ENCODE assay signal across 8 cellular contexts in the genomic region with DNA sequence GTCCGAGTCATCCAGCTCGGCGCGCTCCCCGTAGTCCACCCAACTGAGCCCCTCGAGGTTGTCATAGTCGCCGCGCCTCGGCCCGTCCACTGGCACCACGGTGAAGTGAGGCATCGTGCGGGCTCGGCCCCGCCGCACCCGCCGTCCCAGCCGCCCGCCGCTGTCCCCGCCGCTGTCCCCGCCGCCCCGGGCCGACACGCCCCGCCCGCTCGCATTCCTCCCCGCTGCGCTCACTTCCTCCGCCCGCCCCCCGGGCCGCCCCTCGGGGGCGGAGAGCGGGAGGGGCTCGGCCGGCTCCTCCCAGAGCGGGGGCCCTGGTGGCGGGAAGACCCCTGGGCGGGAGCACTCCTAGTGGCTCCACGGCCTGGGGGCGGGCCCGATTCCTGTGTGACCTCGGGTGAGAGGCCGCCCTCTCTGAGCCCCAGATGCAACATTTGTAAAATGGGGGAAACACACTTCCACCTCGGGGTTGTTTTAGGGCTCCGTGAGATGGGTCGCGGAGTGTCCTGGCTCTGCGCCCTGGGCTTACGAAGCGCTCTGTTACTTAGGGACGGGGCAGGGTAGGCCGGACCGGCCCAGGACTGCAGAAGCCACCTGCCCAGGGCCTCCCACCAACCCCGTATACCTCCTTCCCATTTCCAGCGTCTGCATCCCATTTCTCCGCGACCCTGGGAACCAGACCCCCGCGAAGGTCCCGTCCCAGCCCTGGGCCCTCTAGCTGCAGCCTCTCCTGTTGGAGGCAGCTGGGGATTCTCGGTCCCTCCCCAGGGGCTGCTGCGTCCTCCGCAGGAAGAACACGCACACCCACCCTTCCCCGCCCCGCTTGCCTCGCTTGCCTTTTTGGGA. TPM values are rescaled to one million over a fixed set of nuclear protein-coding genes. Genes with fewer than 3 reads are reported as not detected.
DNase-seq lines count a peak whose midpoint lies in the region; ATAC-seq and TF ChIP-seq lines count a peak whose summit lies in the region.

Gene SLC12A4 (minus strand): TSS at position 198 of the 846 bp plus-strand sequence. CDS start 84 bp downstream, at position 114.

- H3K4me1 Mint-ChIP-seq in Calu3 (ENCODE audit: low read depth, unreplicated experiment) (peaks cover 23% of the 10 kb centered on the region), progenitor cell of endocrine pancreas (ENCODE audit: low read depth) (peaks cover 29% of the 10 kb centered on the region)

- H3K27me3 Mint-ChIP-seq in Calu3 (ENCODE audit: unreplicated experiment) (no peaks in the 10 kb centered on the region), progenitor cell of endocrine pancreas (no peaks in the 10 kb centered on the region)

- H2BK20ac ChIP-seq in IMR-90 (ENCODE audit: low read depth, low read length): no peak within 1 kb of the TSS; the same call in 1 of the 2 replicates

- H3K27ac ChIP-seq in IMR-90 (ENCODE audit: insufficient read depth, low read length) (peak within 1 kb of the TSS; percentile 99), adipose tissue (ENCODE audit: low read depth, low read length) (peak within 1 kb of the TSS; percentile 84), heart left ventricle (peak within 1 kb of the TSS; percentile 95 to 100 (median 99))

- peak within 1 kb of the TSS; percentile 95; the same call in 1 of the 3 replicates for H2BK15ac ChIP-seq in IMR-90 (ENCODE audit: low read depth, low read length)

- peak within 1 kb of the TSS; percentile 99 for H2AK5ac ChIP-seq in IMR-90 (ENCODE audit: low read depth, low read length)

- H3K36me3 ChIP-seq in IMR-90 (ENCODE audit: control insufficient read depth, insufficient read depth, low read length) (peaks cover 9% of the 10 kb centered on the region), heart left ventricle (peaks cover 0 to 15% (median 0%) of the 10 kb centered on the region in 9 donors)

- intact Hi-C loops in Calu3 (cut with micrococcal nuclease; ENCODE audit: unreplicated experiment) (no loop called here), IMR-90 (cut with micrococcal nuclease) (loop anchor here (10.0 kb wide), 1 partner anchor 256 kb away; no protein-coding TSS in a partner anchor), heart left ventricle (cut with DNase I) (loop anchor here in 2 of 10 donors (1.0 to 10.0 kb wide), 2 partner anchors 33 to 266 kb away; partner anchors contain the start of gene ESRP2 (in 1 of the 2))
- intact Hi-C loops in T-helper 1 cell treated with Interleukin-12 subunit alpha and Interleukin-12 subunit beta and Interleukin-4 antibody, amounts not matched to agents 30 ng/mL and 1 ng/mL, for 36 hours (cut with micrococcal nuclease): loop anchor here (1.0 kb wide), 7 partner anchors 15 to 406 kb away; partner anchors contain the start of genes CTCF, DDX28, DUS2 and PSKH1

- peak within 1 kb of the TSS; percentile 81 for H2BK120ac ChIP-seq in IMR-90 (ENCODE audit: low read depth, low read length)

- peak within 1 kb of the TSS; percentile 93 to 96 for H4K8ac ChIP-seq in IMR-90 (ENCODE audit: low read depth in 2 of 2, low read length in 2 of 2)

- peak within 1 kb of the TSS; percentile 95 for H4K91ac ChIP-seq in IMR-90 (ENCODE audit: insufficient read depth, low read depth, low read length)

- H3K27me3 ChIP-seq in IMR-90 (ENCODE audit: control insufficient read depth, insufficient read depth, low read length) (no peaks in the 10 kb centered on the region), heart left ventricle (no peaks in the 10 kb centered on the region)

- ATAC-seq in GM21515 (IDR thresholded peaks at IDR 0.05; ENCODE audit: unreplicated experiment) (peak; percentile 72), IMR-90 (ENCODE audit: low read depth) (peak; percentile 85), heart left ventricle (peak; percentile 84 to 91 (median 90))

- POLR2A ChIA-PET in IMR-90 (lab: Charles Lee; ENCODE audit: unreplicated experiment): no interaction called here

- in situ Hi-C loops in IMR-90 (cut with MboI; ENCODE audit: low sequenced_read_pairs): no loop called here

- H4K20me1 ChIP-seq in IMR-90 (ENCODE audit: insufficient read depth, low read length): peaks cover 40% of the 10 kb centered on the region

- H3K9me1 ChIP-seq in IMR-90 (ENCODE audit: insufficient read depth, low read length): peaks cover 35% of the 10 kb centered on the region

- CTCF ChIA-PET in Calu3 (lab: Charles Lee): interaction anchor here (0.6 kb wide), 1 partner anchor 12 kb away, joined by 3 read pairs; no protein-coding TSS in a partner anchor
- CTCF ChIA-PET in IMR-90 (lab: Yijun Ruan, JAX): no interaction called here

- peak within 1 kb of the TSS; percentile 96 for H2AFZ ChIP-seq in IMR-90 (replicated peaks; ENCODE audit: low read length, poor library complexity)

- peaks cover 15 to 46% of the 10 kb centered on the region in 2 experiments for H3K79me1 ChIP-seq in IMR-90 (ENCODE audit: low read depth in 1 of 2, low read length in 2 of 2)

- H4K5ac ChIP-seq in IMR-90 (ENCODE audit: low read depth, low read length): peak within 1 kb of the TSS; percentile 98

- dilution Hi-C loops in IMR-90 (cut with HindIII; ENCODE audit: low sequenced_read_pairs, unreplicated experiment): no loop called here

- peak within 1 kb of the TSS; percentile 99 for H3K4ac ChIP-seq in IMR-90 (ENCODE audit: low read depth, low read length)

- WGBS in IMR-90 (ENCODE audit: extremely low coverage in 2 of 2, insufficient read length in 1 of 2), 2 experiments: 9% methylated on average over 25 of the region's 75 CpGs; no CpG with 5 or more reads in 1 of the 2 experiments
- WGBS in adipose tissue, 3 donors: 0 to 3% (median 1%) methylated on average over 45 to 75 of the region's 75 CpGs
- WGBS in heart left ventricle, 4 donors: 1 to 2% (median 1%) methylated on average over 18 to 75 of the region's 75 CpGs

- no peak for TF ChIP-seq RAD21 in IMR-90 (IDR thresholded peaks at IDR 0.05; ENCODE audit: low read length)

- DNase-seq in Calu3: peak; percentile 90
- DNase-seq in IMR-90: peak; percentile 65
- DNase-seq in heart left ventricle: peak; percentile 93 to 95 (median 94)
- DNase-seq in progenitor cell of endocrine pancreas (ENCODE audit: low spot score, unreplicated experiment): peak; percentile 73
- peak; percentile 88 for DNase-seq in ureter (ENCODE audit: low spot score)

- H3K4me3 Mint-ChIP-seq in Calu3 (ENCODE audit: low read depth, unreplicated experiment) (peak within 1 kb of the TSS; percentile 85), progenitor cell of endocrine pancreas (ENCODE audit: low read depth) (peak within 1 kb of the TSS; percentile 98)

- peak within 1 kb of the TSS; percentile 96 for H3K18ac ChIP-seq in IMR-90 (ENCODE audit: low read depth, low read length)

- peak within 1 kb of the TSS; percentile 95 for H3K14ac ChIP-seq in IMR-90 (replicated peaks; ENCODE audit: low read depth, low read length)

- peaks cover 30% of the 10 kb centered on the region for H3K4me1 ChIP-seq in IMR-90 (ENCODE audit: control insufficient read depth, insufficient read depth, low read length)
- H3K4me1 ChIP-seq in heart left ventricle: peaks cover 20 to 49% (median 41%) of the 10 kb centered on the region in 12 donors

- BruUV-seq in Calu3 (replicated peaks; lab: Mats Ljungman, UMichigan) (no TSS peak), IMR-90 (replicated peaks; lab: Mats Ljungman, UMichigan) (no TSS peak)

- H3K36me3 Mint-ChIP-seq in Calu3 (ENCODE audit: insufficient read depth, unreplicated experiment) (peaks cover 36% of the 10 kb centered on the region), progenitor cell of endocrine pancreas (ENCODE audit: insufficient read depth) (peaks cover 1% of the 10 kb centered on the region)

- H3K4me3 ChIP-seq in IMR-90 (ENCODE audit: insufficient read depth, low read depth, low read length) (peak within 1 kb of the TSS; percentile 100), heart left ventricle (peak within 1 kb of the TSS; percentile 67 to 100 (median 91))

- H3K9me3 ChIP-seq in IMR-90 (ENCODE audit: control insufficient read depth, insufficient read depth, low read length) (no peaks in the 10 kb centered on the region), heart left ventricle (no peaks in the 10 kb centered on the region)

- H3K9me3 Mint-ChIP-seq in Calu3 (ENCODE audit: low read depth, unreplicated experiment) (no peaks in the 10 kb centered on the region), progenitor cell of endocrine pancreas (ENCODE audit: low read depth) (no peaks in the 10 kb centered on the region)

- H3K56ac ChIP-seq in IMR-90 (ENCODE audit: extremely low read depth, insufficient read depth, low read length): peak within 1 kb of the TSS; percentile 85

- peak within 1 kb of the TSS; percentile 93 for H3K4me2 ChIP-seq in IMR-90 (ENCODE audit: low read depth, low read length)

- peak within 1 kb of the TSS; percentile 69 for H3K27ac Mint-ChIP-seq in Calu3 (ENCODE audit: unreplicated experiment)
- peak within 1 kb of the TSS; percentile 97 for H3K27ac Mint-ChIP-seq in progenitor cell of endocrine pancreas

- peak; percentile 75 for TF ChIP-seq POLR2A in IMR-90 (IDR thresholded peaks at IDR 0.05; ENCODE audit: low read depth, low read length)
- TF ChIP-seq POLR2A in heart left ventricle (IDR thresholded peaks at IDR 0.05): peak; percentile 94 to 98

- H2AK9ac ChIP-seq in IMR-90 (replicated peaks; ENCODE audit: low read depth, low read length, poor library complexity): peak within 1 kb of the TSS; percentile 100

- peak within 1 kb of the TSS; percentile 100 for H3K9ac ChIP-seq in IMR-90 (ENCODE audit: low read depth, low read length)

- H2BK5ac ChIP-seq in IMR-90 (ENCODE audit: low read depth, low read length, poor library complexity, severe bottlenecking): peak within 1 kb of the TSS; percentile 92

- peak within 1 kb of the TSS; percentile 98 for H3K23ac ChIP-seq in IMR-90 (ENCODE audit: low read depth, low read length)

- no peak for TF ChIP-seq CTCF in Calu3 (IDR thresholded peaks at IDR 0.05; ENCODE audit: unreplicated experiment)
- TF ChIP-seq CTCF in IMR-90 (conservative IDR thresholded peaks at IDR 0.05; ENCODE audit: low read depth, low read length): no peak
- TF ChIP-seq CTCF in heart left ventricle (IDR thresholded peaks at IDR 0.05): peak in 4 of 12 donors; percentile 14 to 28 (median 23)
- no peak for TF ChIP-seq CTCF in progenitor cell of endocrine pancreas (IDR thresholded peaks at IDR 0.05; ENCODE audit: unreplicated experiment)

TF ChIP-seq in IMR-90, 13 proteins besides CTCF, POLR2A, EP300 and RAD21:
- TF ChIP-seq MAZ (IDR thresholded peaks at IDR 0.05; ENCODE audit: borderline replicate concordance, low read depth, low read length) (peak; percentile 99), FOS (IDR thresholded peaks at IDR 0.05; ENCODE audit: low read depth, low read length) (no peak)

RNA-seq across cellular contexts. Expression of gene SLC12A4, which starts in this region (rescaled TPM):
- 31.7 and 38.0 TPM in 2 replicates for total RNA-seq in Calu3 (2022)
- 36.4 and 36.6 TPM in 2 replicates for total RNA-seq in IMR-90 (2012; rRNA removed)
- 114 and 132 TPM in 2 replicates for polyA plus RNA-seq in IMR-90 (2012; rRNA removed)
- polyA plus RNA-seq in IMR-90 (2012; cell fraction: cytosol; rRNA removed): 47.5 and 51.1 TPM in 2 replicates
- 281 and 488 TPM in 2 replicates for polyA plus RNA-seq in IMR-90 (2012; cell fraction: nucleus; rRNA removed; ENCODE audit: low replicate concordance)
- 48.1 and 48.6 TPM in 2 replicates for total RNA-seq in T-helper 1 cell treated with Interleukin-12 subunit alpha and Interleukin-12 subunit beta and Interleukin-4 antibody, amounts not matched to agents 30 ng/mL and 1 ng/mL, for 36 hours
- 10 to 100 TPM; 13.2 to 56.9 (median 44.4) TPM for polyA plus RNA-seq in adipose tissue
- 10 to 100 TPM; 64.6 to 92.2 (median 86.8) TPM for total RNA-seq in heart left ventricle
- polyA plus RNA-seq in heart left ventricle: 10 to 100 TPM; 65.3 to 81.5 TPM
- total RNA-seq in progenitor cell of endocrine pancreas: 74.3 and 75.6 TPM in 2 replicates
- total RNA-seq in ureter: 93.1 TPM

Comparison
In these comparisons a context has a peak if more than half of its experiments do, and no peak if none do; other contexts are left out.
1. Peak in every context shown above with its lines: DNase-seq, ATAC-seq, H3K4me3 ChIP-seq and H3K27ac ChIP-seq.